24 cellular contexts compared by ENCODE assay signal in the genomic region with DNA sequence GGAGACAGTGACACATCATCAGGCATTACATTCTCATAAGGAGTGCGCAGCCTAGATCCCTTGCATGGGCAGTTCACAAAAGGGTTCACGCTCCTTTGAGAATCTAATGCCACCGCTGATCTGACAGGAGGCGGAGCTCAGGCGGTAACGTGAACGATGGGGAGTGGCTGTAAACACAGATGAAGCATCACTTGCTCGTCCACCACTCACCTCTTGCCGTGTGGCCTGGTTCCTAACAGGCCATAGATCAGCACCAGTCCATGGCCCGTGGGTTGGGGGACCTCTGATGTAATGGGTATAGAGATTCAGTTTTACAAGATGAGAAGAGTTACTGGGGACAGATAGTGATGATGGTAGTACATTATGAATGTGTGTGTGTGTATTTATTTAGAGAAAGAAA.
"Had no signal": no experiment of that assay in that cellular context is flagged by ENCODE, and none has a peak within 500 bp of the region (broad histone marks: within the 10 kb centered on the region; RNA-seq: fewer than 3 reads in every experiment).

No MANE protein-coding gene starts in this region.

- H3K4me1 ChIP-seq: colonic mucosa, esophagus muscularis mucosa, esophagus squamous epithelium, foreskin keratinocyte, gastrocnemius medialis, gastroesophageal sphincter, heart left ventricle had no signal

- ATAC-seq: effector memory CD8-positive, alpha-beta T cell; esophagus mucosa; foreskin keratinocyte; gastrocnemius medialis; gastroesophageal sphincter; heart left ventricle; heart right ventricle had no signal

- DNase-seq: colonic mucosa; cortex of kidney; dermis blood vessel endothelial cell; dorsolateral prefrontal cortex; effector CD4-positive, alpha-beta T cell; effector CD8-positive, alpha-beta T cell; effector memory CD4-positive, alpha-beta T cell; effector memory CD8-positive, alpha-beta T cell; endodermal cell; erythroblast; esophagus squamous epithelium; foreskin fibroblast; foreskin keratinocyte; foreskin melanocyte; gastrocnemius medialis; glutamatergic neuron; head of caudate nucleus; heart left ventricle; heart right ventricle had no signal

- H3K27ac ChIP-seq: colonic mucosa, coronary artery, epithelial cell of prostate, esophagus muscularis mucosa, esophagus squamous epithelium, foreskin keratinocyte, gastrocnemius medialis, gastroesophageal sphincter, heart left ventricle, heart right ventricle had no signal

- H3K27me3 ChIP-seq: colonic mucosa, dorsolateral prefrontal cortex, foreskin keratinocyte, gastrocnemius medialis, gastroesophageal sphincter had no signal

- H3K4me3 ChIP-seq: colonic mucosa, coronary artery, dorsolateral prefrontal cortex, esophagus muscularis mucosa, esophagus squamous epithelium, gastrocnemius medialis, gastroesophageal sphincter, heart left ventricle, heart right ventricle had no signal

- H3K36me3 ChIP-seq: colonic mucosa, esophagus muscularis mucosa, esophagus squamous epithelium, gastrocnemius medialis, gastroesophageal sphincter, heart left ventricle, heart right ventricle had no signal

- H3K9me3 ChIP-seq: colonic mucosa, esophagus muscularis mucosa, esophagus squamous epithelium, gastrocnemius medialis, gastroesophageal sphincter, heart left ventricle, heart right ventricle had no signal
